In genomic region chr12:27226319-27226984, GRCh38 we compare ENCODE assay signal across 9 cellular contexts. TPM values are rescaled to one million over a fixed set of nuclear protein-coding genes. Genes with fewer than 3 reads are reported as not detected.
DNase-seq lines count a peak whose midpoint lies in the region; ATAC-seq and TF ChIP-seq lines count a peak whose summit lies in the region.
"Had no signal": no experiment of that assay in that cellular context is flagged by ENCODE, and none has a peak within 500 bp of the region (broad histone marks: within the 10 kb centered on the region; RNA-seq: fewer than 3 reads in every experiment).

No MANE protein-coding gene starts in this region.

- intact Hi-C loops in colonic mucosa (cut with DNase I) (no loop called here), tibial artery (cut with DNase I; ENCODE audit: low total_unique reads) (no loop called here), upper lobe of right lung (cut with DNase I) (no loop called here)
- intact Hi-C loops in activated T-helper 2 cell treated with anti-CD3 and anti-CD28 coated beads, Interferon-gamma antibody, Interleukin-2, Interleukin-4, amounts not matched to agents 10 μg/mL and 5 μg/mL and 100 μg/mL, durations not matched to agents 14 hours and 24 hours and 36 hours (cut with micrococcal nuclease): no loop called here

- no peak for ATAC-seq in upper lobe of right lung

- H3K36me3 ChIP-seq in colonic mucosa (no peaks in the 10 kb centered on the region), tibial artery (no peaks in the 10 kb centered on the region), upper lobe of right lung (no peaks in the 10 kb centered on the region)

- H3K9me3 ChIP-seq in colonic mucosa (no peaks in the 10 kb centered on the region), tibial artery (no peaks in the 10 kb centered on the region), upper lobe of right lung (no peaks in the 10 kb centered on the region)

- no peak overlapping the region for H3K9ac ChIP-seq in colonic mucosa (ENCODE audit: low read depth in 2 of 2, low read length in 2 of 2)

- DNase-seq in NCI-H446 (lab: John Stamatoyannopoulos, UW): peak; percentile 7 to 46
- DNase-seq in NCI-H446 treated with DMSO at 0.1 percent for 48 hours (lab: John Stamatoyannopoulos, UW): no peak
- DNase-seq in colonic mucosa: peak; percentile 52
- peak; percentile 57 to 65 for DNase-seq in lung microvascular endothelial cell (ENCODE audit: low read depth in 2 of 2)
- DNase-seq in tibial artery: no peak
- DNase-seq in upper lobe of right lung: no peak
- DNase-seq in activated T-helper 2 cell treated with anti-CD3 and anti-CD28 coated beads, Interferon-gamma antibody, Interleukin-2, Interleukin-4, amounts not matched to agents 10 μg/mL and 5 μg/mL and 100 μg/mL, durations not matched to agents 14 hours and 24 hours and 36 hours (ENCODE audit: low spot score): no peak
- DNase-seq in SHP77 treated with DMSO at 0.1 percent for 48 hours (lab: John Stamatoyannopoulos, UW): no peak
- DNase-seq: T-helper 1 cell had no signal

- H3K36me3 Mint-ChIP-seq in activated T-helper 2 cell treated with anti-CD3 and anti-CD28 coated beads, Interferon-gamma antibody, Interleukin-2, Interleukin-4, amounts not matched to agents 10 μg/mL and 5 μg/mL and 100 μg/mL, durations not matched to agents 14 hours and 24 hours and 36 hours (ENCODE audit: low read depth): no peaks in the 10 kb centered on the region

- H3K4me3 ChIP-seq in colonic mucosa (no peak overlapping the region), tibial artery (no peak overlapping the region), upper lobe of right lung (no peak overlapping the region)

- H3K27ac ChIP-seq in colonic mucosa (peak overlapping the region; percentile 48), tibial artery (peak overlapping the region; percentile 55 to 59), upper lobe of right lung (no peak overlapping the region)

- no peaks in the 10 kb centered on the region for H3K27me3 Mint-ChIP-seq in activated T-helper 2 cell treated with anti-CD3 and anti-CD28 coated beads, Interferon-gamma antibody, Interleukin-2, Interleukin-4, amounts not matched to agents 10 μg/mL and 5 μg/mL and 100 μg/mL, durations not matched to agents 14 hours and 24 hours and 36 hours (ENCODE audit: low read depth)

- H3K4me1 Mint-ChIP-seq in activated T-helper 2 cell treated with anti-CD3 and anti-CD28 coated beads, Interferon-gamma antibody, Interleukin-2, Interleukin-4, amounts not matched to agents 10 μg/mL and 5 μg/mL and 100 μg/mL, durations not matched to agents 14 hours and 24 hours and 36 hours (ENCODE audit: low read depth): peaks cover 1% of the 10 kb centered on the region

- H3K4me3 Mint-ChIP-seq in activated T-helper 2 cell treated with anti-CD3 and anti-CD28 coated beads, Interferon-gamma antibody, Interleukin-2, Interleukin-4, amounts not matched to agents 10 μg/mL and 5 μg/mL and 100 μg/mL, durations not matched to agents 14 hours and 24 hours and 36 hours (ENCODE audit: low read depth): no peak overlapping the region

- H3K27ac Mint-ChIP-seq in activated T-helper 2 cell treated with anti-CD3 and anti-CD28 coated beads, Interferon-gamma antibody, Interleukin-2, Interleukin-4, amounts not matched to agents 10 μg/mL and 5 μg/mL and 100 μg/mL, durations not matched to agents 14 hours and 24 hours and 36 hours: no peak overlapping the region

- no peaks in the 10 kb centered on the region for H3K27me3 ChIP-seq in colonic mucosa
- no peaks in the 10 kb centered on the region for H3K27me3 ChIP-seq in tibial artery
- no peaks in the 10 kb centered on the region for H3K27me3 ChIP-seq in upper lobe of right lung

- H3K4me1 ChIP-seq in colonic mucosa (peaks cover 4% of the 10 kb centered on the region), tibial artery (peaks cover 0 to 14% (median 9%) of the 10 kb centered on the region in 4 donors), upper lobe of right lung (peaks cover 5% of the 10 kb centered on the region)

- H3K9me3 Mint-ChIP-seq in activated T-helper 2 cell treated with anti-CD3 and anti-CD28 coated beads, Interferon-gamma antibody, Interleukin-2, Interleukin-4, amounts not matched to agents 10 μg/mL and 5 μg/mL and 100 μg/mL, durations not matched to agents 14 hours and 24 hours and 36 hours: no peaks in the 10 kb centered on the region

- no peak for TF ChIP-seq CTCF in colonic mucosa (IDR thresholded peaks at IDR 0.05)
- TF ChIP-seq CTCF in tibial artery (IDR thresholded peaks at IDR 0.05): no peak
- no peak for TF ChIP-seq CTCF in upper lobe of right lung (IDR thresholded peaks at IDR 0.05)

RNA-seq across cellular contexts. Expression of gene STK38L, which starts 17.6 kb away (rescaled TPM):
- total RNA-seq in colonic mucosa: 10 to 100 TPM; 41.9 to 76.6 TPM
- 42.5 and 72.2 TPM in 2 replicates for total RNA-seq in lung microvascular endothelial cell
- 36.0 TPM for total RNA-seq in upper lobe of right lung
- total RNA-seq in activated T-helper 2 cell treated with anti-CD3 and anti-CD28 coated beads, Interferon-gamma antibody, Interleukin-2, Interleukin-4, amounts not matched to agents 10 μg/mL and 5 μg/mL and 100 μg/mL, durations not matched to agents 14 hours and 24 hours and 36 hours: 23.4 and 24.2 TPM in 2 replicates

Comparison
In these comparisons a context has a peak if more than half of its experiments do, and no peak if none do; other contexts are left out.
1. DNase-seq: peak in NCI-H446 (2 of 2), colonic mucosa (single experiment) and lung microvascular endothelial cell (2 of 2); none in NCI-H446 treated with DMSO at 0.1 percent for 48 hours (single experiment), tibial artery (0 of 2), upper lobe of right lung (single experiment), activated T-helper 2 cell treated with anti-CD3 and anti-CD28 coated beads, Interferon-gamma antibody, Interleukin-2, Interleukin-4, amounts not matched to agents 10 μg/mL and 5 μg/mL and 100 μg/mL, durations not matched to agents 14 hours and 24 hours and 36 hours (single experiment) and SHP77 treated with DMSO at 0.1 percent for 48 hours (single experiment).